Comparison of ENCODE assay signal across 1 cellular context in the genomic region with DNA sequence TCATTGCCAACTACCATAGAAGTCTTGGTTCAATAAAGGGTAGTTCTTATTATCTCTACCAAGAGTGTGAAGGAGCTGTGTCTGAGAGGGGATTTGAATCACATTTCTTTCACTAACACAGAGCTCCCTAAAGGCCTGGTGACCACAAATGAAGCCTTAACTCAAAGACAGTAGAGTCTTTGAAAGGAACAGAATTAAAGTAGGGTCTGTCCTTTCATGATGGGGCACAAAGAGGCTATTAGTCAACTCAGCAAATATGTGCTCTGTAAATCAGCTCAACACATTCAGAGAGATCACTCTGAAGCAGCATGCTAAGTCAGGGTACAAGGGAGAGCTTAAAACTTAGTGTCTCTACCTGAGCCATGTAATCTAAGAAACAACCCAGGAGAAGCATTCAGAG.
TF ChIP-seq lines count a peak whose summit lies in the region.

No MANE protein-coding gene starts in this region.

TF ChIP-seq in liver, 16 proteins besides CTCF, POLR2A, EP300 and RAD21 (continued from another document):
- TF ChIP-seq, protein P1, sequence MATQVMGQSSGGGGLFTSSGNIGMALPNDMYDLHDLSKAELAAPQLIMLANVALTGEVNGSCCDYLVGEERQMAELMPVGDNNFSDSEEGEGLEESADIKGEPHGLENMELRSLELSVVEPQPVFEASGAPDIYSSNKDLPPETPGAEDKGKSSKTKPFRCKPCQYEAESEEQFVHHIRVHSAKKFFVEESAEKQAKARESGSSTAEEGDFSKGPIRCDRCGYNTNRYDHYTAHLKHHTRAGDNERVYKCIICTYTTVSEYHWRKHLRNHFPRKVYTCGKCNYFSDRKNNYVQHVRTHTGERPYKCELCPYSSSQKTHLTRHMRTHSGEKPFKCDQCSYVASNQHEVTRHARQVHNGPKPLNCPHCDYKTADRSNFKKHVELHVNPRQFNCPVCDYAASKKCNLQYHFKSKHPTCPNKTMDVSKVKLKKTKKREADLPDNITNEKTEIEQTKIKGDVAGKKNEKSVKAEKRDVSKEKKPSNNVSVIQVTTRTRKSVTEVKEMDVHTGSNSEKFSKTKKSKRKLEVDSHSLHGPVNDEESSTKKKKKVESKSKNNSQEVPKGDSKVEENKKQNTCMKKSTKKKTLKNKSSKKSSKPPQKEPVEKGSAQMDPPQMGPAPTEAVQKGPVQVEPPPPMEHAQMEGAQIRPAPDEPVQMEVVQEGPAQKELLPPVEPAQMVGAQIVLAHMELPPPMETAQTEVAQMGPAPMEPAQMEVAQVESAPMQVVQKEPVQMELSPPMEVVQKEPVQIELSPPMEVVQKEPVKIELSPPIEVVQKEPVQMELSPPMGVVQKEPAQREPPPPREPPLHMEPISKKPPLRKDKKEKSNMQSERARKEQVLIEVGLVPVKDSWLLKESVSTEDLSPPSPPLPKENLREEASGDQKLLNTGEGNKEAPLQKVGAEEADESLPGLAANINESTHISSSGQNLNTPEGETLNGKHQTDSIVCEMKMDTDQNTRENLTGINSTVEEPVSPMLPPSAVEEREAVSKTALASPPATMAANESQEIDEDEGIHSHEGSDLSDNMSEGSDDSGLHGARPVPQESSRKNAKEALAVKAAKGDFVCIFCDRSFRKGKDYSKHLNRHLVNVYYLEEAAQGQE (IDR thresholded peaks at IDR 0.05): no peak
- TF ChIP-seq, protein P2, sequence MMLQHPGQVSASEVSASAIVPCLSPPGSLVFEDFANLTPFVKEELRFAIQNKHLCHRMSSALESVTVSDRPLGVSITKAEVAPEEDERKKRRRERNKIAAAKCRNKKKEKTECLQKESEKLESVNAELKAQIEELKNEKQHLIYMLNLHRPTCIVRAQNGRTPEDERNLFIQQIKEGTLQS (IDR thresholded peaks at IDR 0.05): no peak
